Comparison of ENCODE assay signal across 9 cellular contexts in genomic region chr6:13397359-13398080, GRCh38.
DNase-seq lines count a peak whose midpoint lies in the region; ATAC-seq and TF ChIP-seq lines count a peak whose summit lies in the region.
"Had no signal": no experiment of that assay in that cellular context is flagged by ENCODE, and none has a peak within 500 bp of the region (broad histone marks: within the 10 kb centered on the region; RNA-seq: fewer than 3 reads in every experiment).

No MANE protein-coding gene starts in this region.

- ATAC-seq in GM21737 (IDR thresholded peaks at IDR 0.05; ENCODE audit: unreplicated experiment) (peak; percentile 79), esophagus mucosa (peak; percentile 13), body of pancreas (no peak)
- ATAC-seq in activated T-helper 17 cell treated with anti-CD3 and anti-CD28 coated beads, Interleukin-2, amount 50 U/mL, for 72 hours (replicated peaks) = no peak
- ATAC-seq in naive thymus-derived CD8-positive, alpha-beta T cell = no peak

- no peaks in the 10 kb centered on the region for H3K36me3 ChIP-seq in body of pancreas (replicated peaks in 1 of 2; ENCODE audit: insufficient read depth in 1 of 2, low read depth in 2 of 2)
- H3K36me3 ChIP-seq: adrenal gland had no signal

- TF ChIP-seq CTCF in GM13977 (IDR thresholded peaks at IDR 0.05; ENCODE audit: extremely low read depth, insufficient read depth, missing control alignments) (no peak), body of pancreas (IDR thresholded peaks at IDR 0.05) (no peak)

- no peak overlapping the region for H3K27ac Mint-ChIP-seq in activated T-helper 17 cell treated with anti-CD3 and anti-CD28 coated beads, Interleukin-2, amount 50 U/mL, for 72 hours
- H3K27ac Mint-ChIP-seq in naive thymus-derived CD8-positive, alpha-beta T cell = peak overlapping the region in 1 of 10 donors; percentile 68

- H3K27me3 Mint-ChIP-seq in activated T-helper 17 cell treated with anti-CD3 and anti-CD28 coated beads, Interleukin-2, amount 50 U/mL, for 72 hours = no peaks in the 10 kb centered on the region
- no peaks in the 10 kb centered on the region for H3K27me3 Mint-ChIP-seq in naive thymus-derived CD8-positive, alpha-beta T cell

- in situ Hi-C loops in GM13977 (cut with MboI; ENCODE audit: low pct_unique_long_range_greater_than_20kb, low sequenced_read_pairs, unreplicated experiment) (no loop called here), KBM-7 (cut with MboI; ENCODE audit: low pct_unique_long_range_greater_than_20kb, low sequenced_read_pairs) (no loop called here)

- intact Hi-C loops in body of pancreas (cut with DNase I) = no loop called here

- H3K36me3 Mint-ChIP-seq in activated T-helper 17 cell treated with anti-CD3 and anti-CD28 coated beads, Interleukin-2, amount 50 U/mL, for 72 hours (ENCODE audit: low read depth) = no peaks in the 10 kb centered on the region
- no peaks in the 10 kb centered on the region for H3K36me3 Mint-ChIP-seq in naive thymus-derived CD8-positive, alpha-beta T cell

- H3K9me3 Mint-ChIP-seq in activated T-helper 17 cell treated with anti-CD3 and anti-CD28 coated beads, Interleukin-2, amount 50 U/mL, for 72 hours = no peaks in the 10 kb centered on the region
- H3K9me3 Mint-ChIP-seq in naive thymus-derived CD8-positive, alpha-beta T cell = no peaks in the 10 kb centered on the region

- H3K4me1 ChIP-seq in body of pancreas = peaks cover 27% of the 10 kb centered on the region

- no peak for TF ChIP-seq POLR2A in body of pancreas (IDR thresholded peaks at IDR 0.05)

- H3K9me3 ChIP-seq in body of pancreas = no peaks in the 10 kb centered on the region
- H3K9me3 ChIP-seq: adrenal gland had no signal

- H3K4me3 ChIP-seq in body of pancreas = no peak overlapping the region
- H3K4me3 ChIP-seq: adrenal gland had no signal

- DNase-seq in GM13977 (ENCODE audit: low spot score) = peak; percentile 71
- peak; percentile 67 for DNase-seq in KBM-7
- no peak for DNase-seq in body of pancreas
- DNase-seq in activated T-cell treated with anti-CD3 and anti-CD28 coated beads, Interleukin-2, amount 50 U/mL, for 1 hour = no peak
- DNase-seq in naive thymus-derived CD8-positive, alpha-beta T cell = no peak

- POLR2A ChIA-PET in naive thymus-derived CD8-positive, alpha-beta T cell (lab: Charles Lee) = no interaction called here

- 59 to 76% methylated on average over 9 of the region's 9 CpGs for WGBS in body of pancreas, 2 donors

- no peaks in the 10 kb centered on the region for H3K4me1 Mint-ChIP-seq in activated T-helper 17 cell treated with anti-CD3 and anti-CD28 coated beads, Interleukin-2, amount 50 U/mL, for 72 hours
- peaks cover 0 to 38% (median 0%) of the 10 kb centered on the region in 4 donors for H3K4me1 Mint-ChIP-seq in naive thymus-derived CD8-positive, alpha-beta T cell

- H3K27ac ChIP-seq in body of pancreas = no peak overlapping the region
- H3K27ac ChIP-seq: adrenal gland had no signal

- H3K4me3 Mint-ChIP-seq in activated T-helper 17 cell treated with anti-CD3 and anti-CD28 coated beads, Interleukin-2, amount 50 U/mL, for 72 hours = no peak overlapping the region
- no peak overlapping the region for H3K4me3 Mint-ChIP-seq in naive thymus-derived CD8-positive, alpha-beta T cell

- no peaks in the 10 kb centered on the region for H3K27me3 ChIP-seq in body of pancreas

Comparison
In these comparisons a context has a peak if more than half of its experiments do, and no peak if none do; other contexts are left out.
1. DNase-seq: peak in GM13977 (single experiment) and KBM-7 (single experiment); none in body of pancreas (0 of 4), activated T-cell treated with anti-CD3 and anti-CD28 coated beads, Interleukin-2, amount 50 U/mL, for 1 hour (single experiment) and naive thymus-derived CD8-positive, alpha-beta T cell (0 of 10).
2. ATAC-seq: peak in GM21737 (single experiment) and esophagus mucosa (single experiment); none in body of pancreas (single experiment), activated T-helper 17 cell treated with anti-CD3 and anti-CD28 coated beads, Interleukin-2, amount 50 U/mL, for 72 hours (single experiment) and naive thymus-derived CD8-positive, alpha-beta T cell (0 of 2).